In the genomic region with DNA sequence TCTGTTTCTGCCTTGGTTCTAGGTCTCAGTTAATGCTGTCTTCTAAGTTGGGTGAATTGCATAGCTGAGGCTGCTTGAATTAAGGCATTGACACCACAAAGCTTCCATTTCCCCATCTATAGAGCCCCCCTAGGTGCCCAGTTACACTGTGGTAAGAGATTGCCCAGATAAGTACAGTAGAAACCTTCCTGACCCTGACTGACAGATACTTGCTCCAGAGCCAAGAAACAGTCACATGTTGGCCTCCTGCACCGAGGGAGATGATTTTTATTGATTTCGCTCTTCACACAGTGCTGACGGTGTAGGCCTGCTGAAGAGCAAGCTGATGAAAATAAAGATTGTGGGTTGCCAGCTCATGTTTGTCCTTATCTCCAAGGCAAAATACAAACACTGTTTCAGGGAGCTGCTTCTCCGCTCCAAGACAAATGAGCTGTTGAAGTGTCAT, we compare ENCODE assay signal across 2 cellular contexts.
TF ChIP-seq lines count a peak whose summit lies in the region.

No MANE protein-coding gene starts in this region.

TF ChIP-seq in WTC11, 78 proteins besides CTCF, POLR2A, EP300 and RAD21 (continued from another document):
- TF ChIP-seq, protein P1, sequence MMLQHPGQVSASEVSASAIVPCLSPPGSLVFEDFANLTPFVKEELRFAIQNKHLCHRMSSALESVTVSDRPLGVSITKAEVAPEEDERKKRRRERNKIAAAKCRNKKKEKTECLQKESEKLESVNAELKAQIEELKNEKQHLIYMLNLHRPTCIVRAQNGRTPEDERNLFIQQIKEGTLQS (CRISPR knock-in tag; conservative IDR thresholded peaks at IDR 0.05): no peak

TF ChIP-seq in HepG2, 621 proteins besides CTCF, POLR2A, EP300 and RAD21:
- TF ChIP-seq, protein P2, sequence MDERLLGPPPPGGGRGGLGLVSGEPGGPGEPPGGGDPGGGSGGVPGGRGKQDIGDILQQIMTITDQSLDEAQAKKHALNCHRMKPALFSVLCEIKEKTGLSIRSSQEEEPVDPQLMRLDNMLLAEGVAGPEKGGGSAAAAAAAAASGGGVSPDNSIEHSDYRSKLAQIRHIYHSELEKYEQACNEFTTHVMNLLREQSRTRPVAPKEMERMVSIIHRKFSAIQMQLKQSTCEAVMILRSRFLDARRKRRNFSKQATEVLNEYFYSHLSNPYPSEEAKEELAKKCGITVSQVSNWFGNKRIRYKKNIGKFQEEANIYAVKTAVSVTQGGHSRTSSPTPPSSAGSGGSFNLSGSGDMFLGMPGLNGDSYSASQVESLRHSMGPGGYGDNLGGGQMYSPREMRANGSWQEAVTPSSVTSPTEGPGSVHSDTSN (CRISPR knock-in tag; IDR thresholded peaks at IDR 0.05): peak; percentile 45; the same call in 1 of the 2 replicates
- TF ChIP-seq MLX (CRISPR knock-in tag; IDR thresholded peaks at IDR 0.05) (no peak), SALL1 (CRISPR knock-in tag; IDR thresholded peaks at IDR 0.05) (0 out of 2 replicates have a peak, but pooled peaks have one; percentile 19), ONECUT2 (CRISPR knock-in tag; IDR thresholded peaks at IDR 0.05) (0 out of 2 replicates have a peak, but pooled peaks have one; percentile 26), ZNF383 (CRISPR knock-in tag; IDR thresholded peaks at IDR 0.05; ENCODE audit: borderline replicate concordance) (no peak), ADNP (CRISPR knock-in tag; IDR thresholded peaks at IDR 0.05) (no peak), JUND (CRISPR knock-in tag; IDR thresholded peaks at IDR 0.05) (no peak), ZFP36L2 (CRISPR knock-in tag; IDR thresholded peaks at IDR 0.05) (no peak), IKZF4 (CRISPR knock-in tag; IDR thresholded peaks at IDR 0.05; ENCODE audit: borderline replicate concordance, low read depth, not compliant biosample characterization) (no peak), ZC3H13 (CRISPR knock-in tag; IDR thresholded peaks at IDR 0.05) (no peak), SRY (CRISPR knock-in tag; IDR thresholded peaks at IDR 0.05) (no peak), NFE2 (CRISPR knock-in tag; IDR thresholded peaks at IDR 0.05) (no peak), FOXJ3 (CRISPR knock-in tag; IDR thresholded peaks at IDR 0.05; ENCODE audit: borderline replicate concordance) (no peak), ATF2 (CRISPR knock-in tag; IDR thresholded peaks at IDR 0.05) (no peak), ZNF33A (CRISPR knock-in tag; IDR thresholded peaks at IDR 0.05; ENCODE audit: borderline replicate concordance) (no peak), SP2 (CRISPR knock-in tag; IDR thresholded peaks at IDR 0.05) (no peak), AGO1 (IDR thresholded peaks at IDR 0.05; ENCODE audit: low read depth, low read length, poor library complexity, severe bottlenecking) (no peak), HNRNPL (IDR thresholded peaks at IDR 0.05; ENCODE audit: low read depth, low read length) (no peak), DPF2 (CRISPR knock-in tag; IDR thresholded peaks at IDR 0.05; ENCODE audit: borderline replicate concordance, low read depth) (no peak), ATF1 (CRISPR knock-in tag; IDR thresholded peaks at IDR 0.05) (no peak), IRX3 (CRISPR knock-in tag; IDR thresholded peaks at IDR 0.05; ENCODE audit: borderline replicate concordance, low read depth) (no peak), FUBP1 (CRISPR knock-in tag; IDR thresholded peaks at IDR 0.05; ENCODE audit: borderline replicate concordance) (no peak), ZNF138 (CRISPR knock-in tag; IDR thresholded peaks at IDR 0.05; ENCODE audit: low read depth) (no peak), SOX13 (IDR thresholded peaks at IDR 0.05) (no peak), SOX13 (CRISPR knock-in tag; conservative IDR thresholded peaks at IDR 0.05 in 1 of 2, IDR thresholded peaks at IDR 0.05 in 1 of 2) (no peak), TBX2 (CRISPR knock-in tag; IDR thresholded peaks at IDR 0.05; ENCODE audit: borderline replicate concordance) (no peak), HOXA7 (CRISPR knock-in tag; IDR thresholded peaks at IDR 0.05) (no peak), NRL (CRISPR knock-in tag; IDR thresholded peaks at IDR 0.05; ENCODE audit: borderline replicate concordance) (no peak), ZNF589 (CRISPR knock-in tag; conservative IDR thresholded peaks at IDR 0.05) (no peak), ZNF761 (CRISPR knock-in tag; conservative IDR thresholded peaks at IDR 0.05) (no peak), YEATS4 (CRISPR knock-in tag; IDR thresholded peaks at IDR 0.05; ENCODE audit: borderline replicate concordance) (no peak), ZMYM4 (CRISPR knock-in tag; IDR thresholded peaks at IDR 0.05) (peak; percentile 39; the same call in 1 of the 2 replicates)
- TF ChIP-seq, protein P3, sequence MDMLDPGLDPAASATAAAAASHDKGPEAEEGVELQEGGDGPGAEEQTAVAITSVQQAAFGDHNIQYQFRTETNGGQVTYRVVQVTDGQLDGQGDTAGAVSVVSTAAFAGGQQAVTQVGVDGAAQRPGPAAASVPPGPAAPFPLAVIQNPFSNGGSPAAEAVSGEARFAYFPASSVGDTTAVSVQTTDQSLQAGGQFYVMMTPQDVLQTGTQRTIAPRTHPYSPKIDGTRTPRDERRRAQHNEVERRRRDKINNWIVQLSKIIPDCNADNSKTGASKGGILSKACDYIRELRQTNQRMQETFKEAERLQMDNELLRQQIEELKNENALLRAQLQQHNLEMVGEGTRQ (IDR thresholded peaks at IDR 0.05; ENCODE audit: low read depth, low read length): peak; percentile 36; the same call in 1 of the 2 replicates
- TF ChIP-seq, protein P3 (CRISPR knock-in tag; IDR thresholded peaks at IDR 0.05; ENCODE audit: borderline replicate concordance): no peak
- TF ChIP-seq, protein P4, sequence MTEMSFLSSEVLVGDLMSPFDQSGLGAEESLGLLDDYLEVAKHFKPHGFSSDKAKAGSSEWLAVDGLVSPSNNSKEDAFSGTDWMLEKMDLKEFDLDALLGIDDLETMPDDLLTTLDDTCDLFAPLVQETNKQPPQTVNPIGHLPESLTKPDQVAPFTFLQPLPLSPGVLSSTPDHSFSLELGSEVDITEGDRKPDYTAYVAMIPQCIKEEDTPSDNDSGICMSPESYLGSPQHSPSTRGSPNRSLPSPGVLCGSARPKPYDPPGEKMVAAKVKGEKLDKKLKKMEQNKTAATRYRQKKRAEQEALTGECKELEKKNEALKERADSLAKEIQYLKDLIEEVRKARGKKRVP (CRISPR knock-in tag; IDR thresholded peaks at IDR 0.05): no peak
- TF ChIP-seq, protein P5, sequence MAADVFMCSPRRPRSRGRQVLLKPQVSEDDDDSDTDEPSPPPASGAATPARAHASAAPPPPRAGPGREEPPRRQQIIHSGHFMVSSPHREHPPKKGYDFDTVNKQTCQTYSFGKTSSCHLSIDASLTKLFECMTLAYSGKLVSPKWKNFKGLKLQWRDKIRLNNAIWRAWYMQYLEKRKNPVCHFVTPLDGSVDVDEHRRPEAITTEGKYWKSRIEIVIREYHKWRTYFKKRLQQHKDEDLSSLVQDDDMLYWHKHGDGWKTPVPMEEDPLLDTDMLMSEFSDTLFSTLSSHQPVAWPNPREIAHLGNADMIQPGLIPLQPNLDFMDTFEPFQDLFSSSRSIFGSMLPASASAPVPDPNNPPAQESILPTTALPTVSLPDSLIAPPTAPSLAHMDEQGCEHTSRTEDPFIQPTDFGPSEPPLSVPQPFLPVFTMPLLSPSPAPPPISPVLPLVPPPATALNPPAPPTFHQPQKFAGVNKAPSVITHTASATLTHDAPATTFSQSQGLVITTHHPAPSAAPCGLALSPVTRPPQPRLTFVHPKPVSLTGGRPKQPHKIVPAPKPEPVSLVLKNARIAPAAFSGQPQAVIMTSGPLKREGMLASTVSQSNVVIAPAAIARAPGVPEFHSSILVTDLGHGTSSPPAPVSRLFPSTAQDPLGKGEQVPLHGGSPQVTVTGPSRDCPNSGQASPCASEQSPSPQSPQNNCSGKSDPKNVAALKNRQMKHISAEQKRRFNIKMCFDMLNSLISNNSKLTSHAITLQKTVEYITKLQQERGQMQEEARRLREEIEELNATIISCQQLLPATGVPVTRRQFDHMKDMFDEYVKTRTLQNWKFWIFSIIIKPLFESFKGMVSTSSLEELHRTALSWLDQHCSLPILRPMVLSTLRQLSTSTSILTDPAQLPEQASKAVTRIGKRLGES (CRISPR knock-in tag; IDR thresholded peaks at IDR 0.05; ENCODE audit: borderline replicate concordance): no peak
- TF ChIP-seq, protein P6, sequence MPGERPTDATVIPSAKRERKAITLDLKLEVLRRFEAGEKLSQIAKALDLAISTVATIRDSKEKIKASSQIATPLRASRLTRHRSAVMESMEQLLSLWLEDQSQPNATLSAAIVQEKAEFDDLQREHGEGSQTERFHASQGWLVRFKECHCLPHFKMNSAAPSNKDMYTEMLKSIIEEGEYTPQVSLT (CRISPR knock-in tag; IDR thresholded peaks at IDR 0.05; ENCODE audit: borderline replicate concordance, low read depth): no peak
- TF ChIP-seq, protein P7, sequence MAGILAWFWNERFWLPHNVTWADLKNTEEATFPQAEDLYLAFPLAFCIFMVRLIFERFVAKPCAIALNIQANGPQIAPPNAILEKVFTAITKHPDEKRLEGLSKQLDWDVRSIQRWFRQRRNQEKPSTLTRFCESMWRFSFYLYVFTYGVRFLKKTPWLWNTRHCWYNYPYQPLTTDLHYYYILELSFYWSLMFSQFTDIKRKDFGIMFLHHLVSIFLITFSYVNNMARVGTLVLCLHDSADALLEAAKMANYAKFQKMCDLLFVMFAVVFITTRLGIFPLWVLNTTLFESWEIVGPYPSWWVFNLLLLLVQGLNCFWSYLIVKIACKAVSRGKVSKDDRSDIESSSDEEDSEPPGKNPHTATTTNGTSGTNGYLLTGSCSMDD (CRISPR knock-in tag; IDR thresholded peaks at IDR 0.05): no peak
- TF ChIP-seq, protein P8, sequence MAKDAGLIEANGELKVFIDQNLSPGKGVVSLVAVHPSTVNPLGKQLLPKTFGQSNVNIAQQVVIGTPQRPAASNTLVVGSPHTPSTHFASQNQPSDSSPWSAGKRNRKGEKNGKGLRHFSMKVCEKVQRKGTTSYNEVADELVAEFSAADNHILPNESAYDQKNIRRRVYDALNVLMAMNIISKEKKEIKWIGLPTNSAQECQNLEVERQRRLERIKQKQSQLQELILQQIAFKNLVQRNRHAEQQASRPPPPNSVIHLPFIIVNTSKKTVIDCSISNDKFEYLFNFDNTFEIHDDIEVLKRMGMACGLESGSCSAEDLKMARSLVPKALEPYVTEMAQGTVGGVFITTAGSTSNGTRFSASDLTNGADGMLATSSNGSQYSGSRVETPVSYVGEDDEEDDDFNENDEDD (CRISPR knock-in tag; IDR thresholded peaks at IDR 0.05; ENCODE audit: borderline replicate concordance): no peak
- TF ChIP-seq, protein P9, sequence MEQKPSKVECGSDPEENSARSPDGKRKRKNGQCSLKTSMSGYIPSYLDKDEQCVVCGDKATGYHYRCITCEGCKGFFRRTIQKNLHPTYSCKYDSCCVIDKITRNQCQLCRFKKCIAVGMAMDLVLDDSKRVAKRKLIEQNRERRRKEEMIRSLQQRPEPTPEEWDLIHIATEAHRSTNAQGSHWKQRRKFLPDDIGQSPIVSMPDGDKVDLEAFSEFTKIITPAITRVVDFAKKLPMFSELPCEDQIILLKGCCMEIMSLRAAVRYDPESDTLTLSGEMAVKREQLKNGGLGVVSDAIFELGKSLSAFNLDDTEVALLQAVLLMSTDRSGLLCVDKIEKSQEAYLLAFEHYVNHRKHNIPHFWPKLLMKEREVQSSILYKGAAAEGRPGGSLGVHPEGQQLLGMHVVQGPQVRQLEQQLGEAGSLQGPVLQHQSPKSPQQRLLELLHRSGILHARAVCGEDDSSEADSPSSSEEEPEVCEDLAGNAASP (CRISPR knock-in tag; IDR thresholded peaks at IDR 0.05; ENCODE audit: borderline replicate concordance): no peak
